In the genomic region with DNA sequence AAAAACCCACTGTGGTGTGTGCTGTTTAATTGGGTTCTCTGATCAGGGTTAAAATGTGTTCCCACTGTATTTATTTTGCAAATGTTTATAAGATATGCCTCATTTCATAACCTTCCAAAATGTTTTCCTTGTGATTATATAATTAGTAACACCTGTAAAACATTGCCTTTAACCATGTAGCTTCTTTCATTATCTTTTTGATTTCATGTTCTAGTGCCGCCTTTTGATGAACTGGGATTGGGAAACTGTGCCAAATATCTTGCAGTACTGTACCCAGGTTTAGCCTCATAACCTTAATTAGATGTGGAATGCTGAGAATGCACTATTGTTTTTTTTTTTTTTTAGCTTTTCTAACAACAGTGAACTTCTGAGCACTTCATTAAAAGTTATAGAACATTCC, we compare ENCODE assay signal across 12 cellular contexts.
DNase-seq lines count a peak whose midpoint lies in the region; ATAC-seq, FAIRE-seq and TF ChIP-seq lines count a peak whose summit lies in the region.
"Had no signal": no experiment of that assay in that cellular context is flagged by ENCODE, and none has a peak within 500 bp of the region (broad histone marks: within the 10 kb centered on the region; RNA-seq: fewer than 3 reads in every experiment).

No MANE protein-coding gene starts in this region.

- H3K27ac ChIP-seq in esophagus muscularis mucosa (replicated peaks in 1 of 4), result peak overlapping the region; percentile 59 to 78 (median 66)
- peak overlapping the region in 2 of 4 donors; percentile 1 to 41 for H3K27ac ChIP-seq in body of pancreas

- no peak for TF ChIP-seq EP300 in esophagus muscularis mucosa (IDR thresholded peaks at IDR 0.05)

- H3K9me3 ChIP-seq in T-helper 17 cell (ENCODE audit: control insufficient read depth, low read length, poor library complexity, severe bottlenecking) (no peaks in the 10 kb centered on the region), esophagus muscularis mucosa (no peaks in the 10 kb centered on the region), body of pancreas (no peaks in the 10 kb centered on the region)

- H3K27me3 Mint-ChIP-seq in T-helper 17 cell, result no peaks in the 10 kb centered on the region

- TF ChIP-seq POLR2A in H54 (IDR thresholded peaks at IDR 0.05; ENCODE audit: low read depth, low read length) (no peak), esophagus muscularis mucosa (IDR thresholded peaks at IDR 0.05; ENCODE audit: low read depth) (no peak), body of pancreas (IDR thresholded peaks at IDR 0.05) (no peak)

- WGBS in esophagus muscularis mucosa, result 58% methylated on average over 1 of the region's 1 CpG
- WGBS in body of pancreas, 2 donors, result 18 to 21% methylated on average over 1 of the region's 1 CpG

- no peak for ATAC-seq in T-helper 17 cell
- no peak for ATAC-seq in body of pancreas
- ATAC-seq in GM21825 (IDR thresholded peaks at IDR 0.05; ENCODE audit: unreplicated experiment), result no peak
- ATAC-seq in GM21737 (IDR thresholded peaks at IDR 0.05; ENCODE audit: unreplicated experiment), result no peak
- no peak for ATAC-seq in stimulated activated effector memory CD8-positive, alpha-beta T cell treated with anti-CD3 and anti-CD28 coated beads, Interleukin-12 subunit alpha, Interleukin-12 subunit beta, amount 100 ng/mL, for 72 hours

- no peak overlapping the region for H3K4me3 Mint-ChIP-seq in T-helper 17 cell
- H3K4me3 Mint-ChIP-seq in stimulated activated effector memory CD8-positive, alpha-beta T cell treated with anti-CD3 and anti-CD28 coated beads, Interleukin-12 subunit alpha, Interleukin-12 subunit beta, amount 100 ng/mL, for 72 hours, result no peak overlapping the region
- H3K4me3 Mint-ChIP-seq: T-helper 1 cell treated with Interleukin-12 subunit alpha and Interleukin-12 subunit beta and Interleukin-4 antibody, amounts not matched to agents 30 μg/mL and 1 μg/mL, for 36 hours had no signal

- peak overlapping the region; percentile 19 for H3K27ac Mint-ChIP-seq in T-helper 17 cell
- H3K27ac Mint-ChIP-seq in stimulated activated effector memory CD8-positive, alpha-beta T cell treated with anti-CD3 and anti-CD28 coated beads, Interleukin-12 subunit alpha, Interleukin-12 subunit beta, amount 100 ng/mL, for 72 hours, result no peak overlapping the region
- H3K27ac Mint-ChIP-seq: T-helper 1 cell treated with Interleukin-12 subunit alpha and Interleukin-12 subunit beta and Interleukin-4 antibody, amounts not matched to agents 30 μg/mL and 1 μg/mL, for 36 hours had no signal

- peaks cover 3% of the 10 kb centered on the region for H3K36me3 Mint-ChIP-seq in T-helper 17 cell (ENCODE audit: low read depth)
- no peaks in the 10 kb centered on the region for H3K36me3 Mint-ChIP-seq in stimulated activated effector memory CD8-positive, alpha-beta T cell treated with anti-CD3 and anti-CD28 coated beads, Interleukin-12 subunit alpha, Interleukin-12 subunit beta, amount 100 ng/mL, for 72 hours

- H3K4me3 ChIP-seq in esophagus muscularis mucosa (no peak overlapping the region), body of pancreas (no peak overlapping the region)

- H3K4me1 Mint-ChIP-seq in T-helper 17 cell, result no peaks in the 10 kb centered on the region
- no peaks in the 10 kb centered on the region for H3K4me1 Mint-ChIP-seq in stimulated activated effector memory CD8-positive, alpha-beta T cell treated with anti-CD3 and anti-CD28 coated beads, Interleukin-12 subunit alpha, Interleukin-12 subunit beta, amount 100 ng/mL, for 72 hours

- FAIRE-seq in H54 (lab: Jason Lieb, UNC), result peak; percentile 6

- peaks cover 37 to 69% (median 66%) of the 10 kb centered on the region in 4 donors for H3K4me1 ChIP-seq in esophagus muscularis mucosa
- peaks cover 31% of the 10 kb centered on the region for H3K4me1 ChIP-seq in body of pancreas

- no peaks in the 10 kb centered on the region for H3K9me3 Mint-ChIP-seq in stimulated activated effector memory CD8-positive, alpha-beta T cell treated with anti-CD3 and anti-CD28 coated beads, Interleukin-12 subunit alpha, Interleukin-12 subunit beta, amount 100 ng/mL, for 72 hours
- H3K9me3 Mint-ChIP-seq: T-helper 1 cell treated with Interleukin-12 subunit alpha and Interleukin-12 subunit beta and Interleukin-4 antibody, amounts not matched to agents 30 μg/mL and 1 μg/mL, for 36 hours had no signal

- intact Hi-C loops in esophagus muscularis mucosa (cut with DNase I) (no loop called here), body of pancreas (cut with DNase I) (no loop called here)

- H3K36me3 ChIP-seq in esophagus muscularis mucosa (peaks cover 0 to 8% (median 0%) of the 10 kb centered on the region in 4 donors), body of pancreas (replicated peaks in 1 of 2; ENCODE audit: insufficient read depth in 1 of 2, low read depth in 2 of 2) (no peaks in the 10 kb centered on the region)

- no peak for DNase-seq in H54 (ENCODE audit: insufficient read length, low spot score)
- no peak for DNase-seq in T-helper 17 cell
- no peak for DNase-seq in esophagus muscularis mucosa (ENCODE audit: extremely low spot score)
- peak; percentile 75 for DNase-seq in renal cortical epithelial cell (ENCODE audit: low read depth)
- no peak for DNase-seq in body of pancreas
- DNase-seq in stimulated activated effector memory CD8-positive, alpha-beta T cell treated with anti-CD3 and anti-CD28 coated beads, Interleukin-12 subunit alpha, Interleukin-12 subunit beta, amount 100 ng/mL, for 72 hours (ENCODE audit: low spot score in 2 of 2), result no peak
- DNase-seq: activated CD4-positive, alpha-beta T cell treated with anti-CD3 and anti-CD28 coated beads, Interleukin-2, amount 50 U/mL, for 4 hours; COR-L47; NCI-H2107 had no signal

- no peaks in the 10 kb centered on the region for H3K27me3 ChIP-seq in esophagus muscularis mucosa
- H3K27me3 ChIP-seq in body of pancreas, result no peaks in the 10 kb centered on the region

- TF ChIP-seq CTCF in esophagus muscularis mucosa (IDR thresholded peaks at IDR 0.05), result no peak
- TF ChIP-seq CTCF in body of pancreas (IDR thresholded peaks at IDR 0.05), result no peak
